13 cellular contexts compared by ENCODE assay signal in the genomic region with DNA sequence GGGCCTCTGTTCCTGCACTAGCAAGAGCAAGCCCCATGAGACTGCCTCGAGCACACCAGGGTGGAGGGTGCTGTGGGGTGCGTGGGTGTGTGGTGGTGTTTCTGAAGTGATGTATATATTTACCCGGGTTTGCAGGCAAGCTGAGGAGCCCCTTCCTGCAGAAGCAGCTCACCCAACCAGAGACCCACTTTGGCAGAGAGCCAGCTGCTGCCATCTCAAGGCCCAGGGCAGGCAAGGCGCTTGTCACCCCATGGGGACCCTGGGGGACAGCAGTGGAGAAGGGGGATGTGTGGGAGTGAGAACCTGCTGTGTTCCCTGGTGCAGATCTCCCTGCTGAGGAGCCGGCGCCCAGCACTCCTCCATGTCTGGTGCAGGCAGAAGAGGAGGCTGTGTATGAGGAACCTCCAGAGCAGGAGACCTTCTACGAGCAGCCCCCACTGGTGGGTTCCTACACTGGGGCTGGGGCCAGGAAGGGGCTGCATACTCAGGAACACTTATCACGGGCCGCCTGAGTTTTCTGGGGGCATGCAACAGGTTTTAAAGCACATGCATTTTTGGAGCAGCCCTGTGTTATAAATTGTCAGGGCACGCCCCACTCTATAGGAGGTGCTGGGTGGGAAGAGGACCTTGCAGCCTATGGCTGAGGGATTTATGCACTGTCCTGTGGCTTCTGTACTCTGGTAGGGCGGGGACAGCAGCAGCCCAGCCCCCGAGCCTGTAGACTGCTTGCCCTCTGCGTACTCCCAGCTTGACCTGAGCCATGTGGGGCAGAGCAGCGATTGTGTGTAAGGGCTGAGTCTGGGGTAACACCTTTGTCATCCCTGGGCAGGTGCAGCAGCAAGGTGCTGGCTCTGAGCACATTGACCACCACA. TPM values are rescaled to one million over a fixed set of nuclear protein-coding genes. Genes with fewer than 3 reads are reported as not detected.
DNase-seq lines count a peak whose midpoint lies in the region; ATAC-seq and TF ChIP-seq lines count a peak whose summit lies in the region.
"Had no signal": no experiment of that assay in that cellular context is flagged by ENCODE, and none has a peak within 500 bp of the region (broad histone marks: within the 10 kb centered on the region; RNA-seq: fewer than 3 reads in every experiment).

No MANE protein-coding gene starts in this region.

- no peak overlapping the region for H2BK12ac ChIP-seq in neuronal stem cell (ENCODE audit: low read length)

- H2BK5ac ChIP-seq in neuronal stem cell (ENCODE audit: low read length): no peak overlapping the region

- H3K23ac ChIP-seq in neuronal stem cell (ENCODE audit: low read depth, low read length, poor library complexity): no peak overlapping the region

- H2BK15ac ChIP-seq in neuronal stem cell (ENCODE audit: low read length): no peak overlapping the region

- peak overlapping the region; percentile 24 for H3K27ac Mint-ChIP-seq in T-helper 17 cell
- H3K27ac Mint-ChIP-seq: nephron had no signal

- DNase-seq in T-helper 17 cell (no peak), neuronal stem cell (ENCODE audit: low spot score) (no peak), foreskin keratinocyte (no peak), Ammon's horn (ENCODE audit: low spot score) (no peak)
- no peak for DNase-seq in activated CD4-positive, alpha-beta T cell treated with anti-CD3 and anti-CD28 coated beads, Interleukin-2, amount 50 U/mL, for 48 hours
- DNase-seq: cortex of kidney, DMS79, NCI-H2171 treated with DMSO at 0.1 percent for 48 hours, SHP77 treated with DMSO at 0.1 percent for 48 hours had no signal

- peak overlapping the region; percentile 4 for H3K9ac ChIP-seq in neuronal stem cell (ENCODE audit: low read depth, low read length, poor library complexity)

- no peak overlapping the region for H3K18ac ChIP-seq in neuronal stem cell (ENCODE audit: low read length)

- no peak overlapping the region for H3K4me3 ChIP-seq in neuronal stem cell (ENCODE audit: low read length in 2 of 2)

- H3K4me1 Mint-ChIP-seq in T-helper 17 cell: peaks cover 12% of the 10 kb centered on the region

- no peak overlapping the region for H2BK120ac ChIP-seq in neuronal stem cell (ENCODE audit: low read depth, low read length)

- H3K27me3 Mint-ChIP-seq in T-helper 17 cell: no peaks in the 10 kb centered on the region

- peaks cover 5% of the 10 kb centered on the region for H3K36me3 Mint-ChIP-seq in T-helper 17 cell (ENCODE audit: low read depth)

- WGBS in neuronal stem cell (ENCODE audit: extremely low coverage in 2 of 2, insufficient read length in 2 of 2, insufficient replicate concordance in 1 of 2), 2 donors: no CpG with 5 or more reads among the region's 14 CpGs

- no peak overlapping the region for H3K4ac ChIP-seq in neuronal stem cell (ENCODE audit: low read length)

- H3K4me1 ChIP-seq in neuronal stem cell (ENCODE audit: control insufficient read depth in 2 of 2, insufficient read depth in 1 of 2, low read depth in 1 of 2, low read length in 2 of 2): peaks cover 6 to 10% of the 10 kb centered on the region in 2 donors
- H3K4me1 ChIP-seq in foreskin keratinocyte: no peaks in the 10 kb centered on the region

- H3K27ac ChIP-seq in neuronal stem cell (replicated peaks; ENCODE audit: low read length) (no peak overlapping the region), foreskin keratinocyte (no peak overlapping the region)

- peaks cover 47 to 84% of the 10 kb centered on the region in 2 donors for H3K36me3 ChIP-seq in neuronal stem cell (replicated peaks in 1 of 2; ENCODE audit: control insufficient read depth in 2 of 2, insufficient read depth in 2 of 2, low read length in 2 of 2)

- TF ChIP-seq POLR2A in GM18505 (IDR thresholded peaks at IDR 0.05; ENCODE audit: borderline replicate concordance, extremely low read depth, insufficient read depth, insufficient read length): no peak

- H3K79me1 ChIP-seq in neuronal stem cell (ENCODE audit: low read depth, low read length): peaks cover 4% of the 10 kb centered on the region

- no peaks in the 10 kb centered on the region for H3K27me3 ChIP-seq in neuronal stem cell (ENCODE audit: control insufficient read depth in 3 of 3, insufficient read depth in 3 of 3, low read depth in 1 of 3, low read length in 3 of 3)
- H3K27me3 ChIP-seq in foreskin keratinocyte: peaks cover 4% of the 10 kb centered on the region

- no peak overlapping the region for H2AK5ac ChIP-seq in neuronal stem cell (ENCODE audit: low read depth, low read length)

- H3K9me3 ChIP-seq in T-helper 17 cell (ENCODE audit: control insufficient read depth, low read length, poor library complexity, severe bottlenecking): no peaks in the 10 kb centered on the region
- no peaks in the 10 kb centered on the region for H3K9me3 ChIP-seq in neuronal stem cell (replicated peaks in 1 of 2; ENCODE audit: control insufficient read depth in 2 of 2, insufficient read depth in 1 of 2, low read depth in 1 of 2, low read length in 2 of 2)

- H3K14ac ChIP-seq in neuronal stem cell (ENCODE audit: low read length): no peak overlapping the region

- no peak overlapping the region for H3K4me2 ChIP-seq in neuronal stem cell (ENCODE audit: insufficient read depth, low read length, poor library complexity, severe bottlenecking)

- no peak overlapping the region for H2AFZ ChIP-seq in neuronal stem cell (ENCODE audit: low read length)

- no peak for TF ChIP-seq CTCF in foreskin keratinocyte (conservative IDR thresholded peaks at IDR 0.05)

- H4K8ac ChIP-seq in neuronal stem cell (ENCODE audit: low read depth, low read length): no peak overlapping the region

- H4K91ac ChIP-seq in neuronal stem cell (ENCODE audit: low read depth, low read length, poor library complexity): no peak overlapping the region

- H3K4me3 Mint-ChIP-seq in T-helper 17 cell: no peak overlapping the region
- H3K4me3 Mint-ChIP-seq: nephron had no signal

- peak; percentile 51 for ATAC-seq in GM18505 (IDR thresholded peaks at IDR 0.05; ENCODE audit: unreplicated experiment)
- ATAC-seq in GM21786 (IDR thresholded peaks at IDR 0.05; ENCODE audit: unreplicated experiment): peak; percentile 47
- peak; percentile 49 for ATAC-seq in T-helper 17 cell
- no peak for ATAC-seq in foreskin keratinocyte
- ATAC-seq in GM19455 (IDR thresholded peaks at IDR 0.05; ENCODE audit: unreplicated experiment): no peak

RNA-seq across cellular contexts. Expression of a gene that starts 5.9 kb away (rescaled TPM):
- total RNA-seq in T-helper 17 cell (under 1 TPM in 1 of 2 donors, not detected in 1; 0.92 TPM), foreskin keratinocyte (0.11 TPM in 1 of 2 replicates, not detected in the other)
- polyA plus RNA-seq in neuronal stem cell (2013, experiment 1 of 2): 17.7 TPM
- polyA plus RNA-seq in neuronal stem cell (2013, experiment 2 of 2): 17.9 TPM
- polyA plus RNA-seq in foreskin keratinocyte: 0.08 TPM in 1 of 2 replicates, not detected in the other

RNA-seq across cellular contexts. Expression of a gene that starts 15.0 kb away (rescaled TPM):
- total RNA-seq in T-helper 17 cell (100 to 1,000 TPM in 1 of 2 donors, 10 to 100 TPM in 1; 91.1 to 104 TPM), foreskin keratinocyte (140 and 145 TPM in 2 replicates)
- 14.7 TPM for polyA plus RNA-seq in neuronal stem cell (2013, experiment 1 of 2)
- 14.7 TPM for polyA plus RNA-seq in neuronal stem cell (2013, experiment 2 of 2)
- polyA plus RNA-seq in foreskin keratinocyte: 143 and 150 TPM in 2 replicates

RNA-seq across cellular contexts. Expression of a gene that starts 22.9 kb away (rescaled TPM):
- total RNA-seq in T-helper 17 cell (10 to 100 TPM; 27.2 to 29.7 TPM), foreskin keratinocyte (11.1 and 11.9 TPM in 2 replicates)
- 9.9 TPM for polyA plus RNA-seq in neuronal stem cell (2013, experiment 1 of 2)
- 8.9 TPM for polyA plus RNA-seq in neuronal stem cell (2013, experiment 2 of 2)
- polyA plus RNA-seq in foreskin keratinocyte: 9.6 and 9.8 TPM in 2 replicates

RNA-seq across cellular contexts. Expression of a gene that starts 44.7 kb away (rescaled TPM):
- total RNA-seq in T-helper 17 cell (1 to 10 TPM; 1.1 to 4.2 TPM), foreskin keratinocyte (7.3 and 11.6 TPM in 2 replicates)
- 24.7 TPM for polyA plus RNA-seq in neuronal stem cell (2013, experiment 1 of 2)
- 25.4 TPM for polyA plus RNA-seq in neuronal stem cell (2013, experiment 2 of 2)
- polyA plus RNA-seq in foreskin keratinocyte: 7.9 and 15.5 TPM in 2 replicates

Comparison
In these comparisons a context has a peak if more than half of its experiments do, and no peak if none do; other contexts are left out.
1. ATAC-seq: peak in GM18505 (single experiment), GM21786 (single experiment) and T-helper 17 cell (single experiment); none in foreskin keratinocyte (single experiment) and GM19455 (single experiment).